ENCODE assay signal across 1 cellular context in genomic region chr2:85353876-85354285, GRCh38.
TF ChIP-seq lines count a peak whose summit lies in the region.

No MANE protein-coding gene starts in this region.

TF ChIP-seq in K562, 482 proteins besides CTCF, POLR2A, EP300 and RAD21 (continued from another document):
- TF ChIP-seq TCF15 (CRISPR knock-in tag; IDR thresholded peaks at IDR 0.05) (no peak), NFIX (CRISPR knock-in tag; IDR thresholded peaks at IDR 0.05; ENCODE audit: low read depth) (no peak), ZFX (CRISPR knock-in tag; IDR thresholded peaks at IDR 0.05) (no peak), DPF2 (IDR thresholded peaks at IDR 0.05) (peak; percentile 42; the same call in 1 of the 2 replicates), HMG20B (CRISPR knock-in tag; IDR thresholded peaks at IDR 0.05) (no peak)
- TF ChIP-seq, protein P1, sequence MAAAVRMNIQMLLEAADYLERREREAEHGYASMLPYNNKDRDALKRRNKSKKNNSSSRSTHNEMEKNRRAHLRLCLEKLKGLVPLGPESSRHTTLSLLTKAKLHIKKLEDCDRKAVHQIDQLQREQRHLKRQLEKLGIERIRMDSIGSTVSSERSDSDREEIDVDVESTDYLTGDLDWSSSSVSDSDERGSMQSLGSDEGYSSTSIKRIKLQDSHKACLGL (CRISPR knock-in tag; IDR thresholded peaks at IDR 0.05; ENCODE audit: borderline replicate concordance, poor library complexity, severe bottlenecking): no peak
TF ChIP-seq in K562: peak in this region for 33.
